ENCODE assay signal across 9 cellular contexts in the genomic region with DNA sequence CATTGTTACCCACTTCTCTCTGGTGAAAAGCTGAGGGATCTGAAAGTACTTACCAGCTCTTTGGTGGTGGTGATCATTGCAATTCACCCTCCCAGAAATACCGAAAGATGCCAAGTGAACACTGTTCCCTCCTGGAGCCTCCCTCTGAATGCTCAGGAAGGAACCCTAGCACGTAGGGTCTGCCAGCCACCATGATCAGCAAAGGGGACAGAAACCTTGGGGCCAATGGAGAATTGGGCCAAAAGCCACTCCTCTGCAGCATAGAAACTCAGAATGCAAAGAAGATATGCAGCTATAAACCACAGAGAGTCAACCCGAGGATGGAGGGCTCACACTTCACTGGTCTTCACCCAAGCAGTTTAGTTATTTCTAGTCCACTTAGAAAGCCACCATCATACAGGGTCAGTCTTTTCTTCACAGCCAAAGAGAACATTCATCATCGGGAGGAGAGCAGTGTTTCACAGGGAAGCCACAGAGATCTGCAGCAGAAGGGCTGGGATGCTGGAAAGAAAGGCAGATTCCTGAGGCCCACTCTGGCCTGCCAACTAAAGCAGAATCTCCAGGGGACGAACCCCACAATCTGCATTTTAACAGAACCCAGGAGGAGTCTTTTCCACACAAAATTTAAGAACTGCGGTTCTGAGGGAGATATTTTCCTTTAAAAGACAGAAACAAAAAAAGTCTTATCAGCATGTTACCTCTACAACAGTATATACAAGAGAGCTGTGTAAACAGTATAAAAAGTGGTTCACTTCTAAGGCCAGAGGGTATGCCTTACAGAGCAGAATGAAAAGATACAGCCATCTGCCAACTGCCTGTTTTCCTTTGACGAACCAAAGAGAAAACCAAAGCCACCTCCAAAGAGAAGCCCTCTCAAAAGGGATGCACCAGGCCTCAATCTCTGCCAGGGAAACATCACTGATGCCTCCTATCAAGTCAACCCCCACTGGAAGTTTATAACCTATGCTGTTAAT. TPM values are rescaled to one million over a fixed set of nuclear protein-coding genes. Genes with fewer than 3 reads are reported as not detected.
DNase-seq lines count a peak whose midpoint lies in the region; ATAC-seq and TF ChIP-seq lines count a peak whose summit lies in the region.
"Had no signal": no experiment of that assay in that cellular context is flagged by ENCODE, and none has a peak within 500 bp of the region (broad histone marks: within the 10 kb centered on the region; RNA-seq: fewer than 3 reads in every experiment).

No MANE protein-coding gene starts in this region.

- peak overlapping the region; percentile 14 for H3K4me3 Mint-ChIP-seq in activated naive CD8-positive, alpha-beta T cell
- peak overlapping the region in 3 of 10 donors; percentile 13 to 83 (median 20) for H3K4me3 Mint-ChIP-seq in naive thymus-derived CD4-positive, alpha-beta T cell
- H3K4me3 Mint-ChIP-seq in nephron progenitor cell, result no peak overlapping the region

- H3K27ac Mint-ChIP-seq in activated naive CD8-positive, alpha-beta T cell, result no peak overlapping the region
- H3K27ac Mint-ChIP-seq in naive thymus-derived CD4-positive, alpha-beta T cell, result peak overlapping the region in 4 of 9 donors; percentile 59 to 98 (median 94)
- no peak overlapping the region for H3K27ac Mint-ChIP-seq in nephron progenitor cell

- H3K4me1 Mint-ChIP-seq in activated naive CD8-positive, alpha-beta T cell (ENCODE audit: low read depth), result peaks cover 21% of the 10 kb centered on the region
- peaks cover 0 to 66% (median 3%) of the 10 kb centered on the region in 7 donors for H3K4me1 Mint-ChIP-seq in naive thymus-derived CD4-positive, alpha-beta T cell
- H3K4me1 Mint-ChIP-seq in nephron progenitor cell, result peaks cover 64% of the 10 kb centered on the region

- intact Hi-C loops in naive thymus-derived CD4-positive, alpha-beta T cell (cut with micrococcal nuclease), result loop anchor here in 1 of 2 donors (5.0 kb wide), 1 partner anchor 36 kb away; no protein-coding TSS in a partner anchor

- H3K27ac ChIP-seq in naive thymus-derived CD4-positive, alpha-beta T cell (ENCODE audit: low read depth, low read length), result peak overlapping the region; percentile 69

- no peaks in the 10 kb centered on the region for H3K9me3 Mint-ChIP-seq in activated naive CD8-positive, alpha-beta T cell (ENCODE audit: low read depth)
- no peaks in the 10 kb centered on the region for H3K9me3 Mint-ChIP-seq in naive thymus-derived CD4-positive, alpha-beta T cell
- no peaks in the 10 kb centered on the region for H3K9me3 Mint-ChIP-seq in nephron progenitor cell
- H3K9me3 Mint-ChIP-seq: nephron had no signal

- no peak for TF ChIP-seq CTCF in nephron progenitor cell (IDR thresholded peaks at IDR 0.05)

- CTCF ChIA-PET in naive thymus-derived CD4-positive, alpha-beta T cell (lab: Charles Lee), result interaction anchor here (2.6 to 3.7 kb wide), 2 partner anchors 15 to 31 kb away, joined by 15 to 16 read pairs; no protein-coding TSS in a partner anchor

- H3K4me3 ChIP-seq in naive thymus-derived CD4-positive, alpha-beta T cell (ENCODE audit: low read length), result peak overlapping the region; percentile 25

- peaks cover 85% of the 10 kb centered on the region in 2 donors for H3K4me1 ChIP-seq in naive thymus-derived CD4-positive, alpha-beta T cell (ENCODE audit: control insufficient read depth in 2 of 2, insufficient read depth in 2 of 2, low read length in 2 of 2)

- POLR2A ChIA-PET in naive thymus-derived CD4-positive, alpha-beta T cell (lab: Charles Lee), result interaction anchor here (1.1 to 15.7 kb wide), 2 partner anchors 10 to 12 kb away, joined by 5 to 292 read pairs; a partner anchor contains a TSS

- no peaks in the 10 kb centered on the region for H3K27me3 Mint-ChIP-seq in activated naive CD8-positive, alpha-beta T cell
- no peaks in the 10 kb centered on the region for H3K27me3 Mint-ChIP-seq in naive thymus-derived CD4-positive, alpha-beta T cell
- peaks cover 3% of the 10 kb centered on the region for H3K27me3 Mint-ChIP-seq in nephron progenitor cell (ENCODE audit: low read depth, poor library complexity)

- H3K36me3 Mint-ChIP-seq in activated naive CD8-positive, alpha-beta T cell, result no peaks in the 10 kb centered on the region
- peaks cover 0 to 15% (median 0%) of the 10 kb centered on the region in 5 donors for H3K36me3 Mint-ChIP-seq in naive thymus-derived CD4-positive, alpha-beta T cell
- H3K36me3 Mint-ChIP-seq in nephron progenitor cell (ENCODE audit: low read depth), result no peaks in the 10 kb centered on the region

- no peaks in the 10 kb centered on the region for H3K9me3 ChIP-seq in naive thymus-derived CD4-positive, alpha-beta T cell (ENCODE audit: control insufficient read depth in 2 of 3, low read length in 3 of 3)

- H3K36me3 ChIP-seq in naive thymus-derived CD4-positive, alpha-beta T cell (ENCODE audit: control insufficient read depth in 2 of 3, insufficient read depth in 3 of 3, low read length in 3 of 3), result no peaks in the 10 kb centered on the region

- ATAC-seq in GM18870 (IDR thresholded peaks at IDR 0.05; ENCODE audit: unreplicated experiment) (peak; percentile 53), HG02763 (IDR thresholded peaks at IDR 0.05; ENCODE audit: unreplicated experiment) (peak; percentile 48)
- no peak for ATAC-seq in naive thymus-derived CD4-positive, alpha-beta T cell

- DNase-seq in naive thymus-derived CD4-positive, alpha-beta T cell, result no peak
- no peak for DNase-seq in NCI-H446 (lab: John Stamatoyannopoulos, UW)
- DNase-seq in nephron progenitor cell, result no peak
- DNase-seq in NCI-H128 (lab: John Stamatoyannopoulos, UW; ENCODE audit: unreplicated experiment), result no peak
- DNase-seq in dermis blood vessel endothelial cell, result no peak

- no peaks in the 10 kb centered on the region for H3K27me3 ChIP-seq in naive thymus-derived CD4-positive, alpha-beta T cell (ENCODE audit: control insufficient read depth in 2 of 2, insufficient read depth in 2 of 2, low read length in 2 of 2)

RNA-seq across cellular contexts. Expression of a gene that starts 11.3 kb away (rescaled TPM):
- total RNA-seq in naive thymus-derived CD4-positive, alpha-beta T cell, result 100 to 1,000 TPM in 2 of 5 experiments, 10 to 100 TPM in 3; 69.7 to 119 (median 86.1) TPM
- polyA plus RNA-seq in naive thymus-derived CD4-positive, alpha-beta T cell, result 10 to 100 TPM in 1 of 2 donors, 1 to 10 TPM in 1; 7.4 to 14.5 TPM
- total RNA-seq in dermis blood vessel endothelial cell, result 26.2 and 43.8 TPM in 2 replicates

RNA-seq across cellular contexts. Expression of a gene that starts 26.1 kb away (rescaled TPM):
- not detected for total RNA-seq in naive thymus-derived CD4-positive, alpha-beta T cell
- not detected for polyA plus RNA-seq in naive thymus-derived CD4-positive, alpha-beta T cell
- not detected in 2 replicates for total RNA-seq in dermis blood vessel endothelial cell
